ENCODE assay signal across 16 cellular contexts in the genomic region with DNA sequence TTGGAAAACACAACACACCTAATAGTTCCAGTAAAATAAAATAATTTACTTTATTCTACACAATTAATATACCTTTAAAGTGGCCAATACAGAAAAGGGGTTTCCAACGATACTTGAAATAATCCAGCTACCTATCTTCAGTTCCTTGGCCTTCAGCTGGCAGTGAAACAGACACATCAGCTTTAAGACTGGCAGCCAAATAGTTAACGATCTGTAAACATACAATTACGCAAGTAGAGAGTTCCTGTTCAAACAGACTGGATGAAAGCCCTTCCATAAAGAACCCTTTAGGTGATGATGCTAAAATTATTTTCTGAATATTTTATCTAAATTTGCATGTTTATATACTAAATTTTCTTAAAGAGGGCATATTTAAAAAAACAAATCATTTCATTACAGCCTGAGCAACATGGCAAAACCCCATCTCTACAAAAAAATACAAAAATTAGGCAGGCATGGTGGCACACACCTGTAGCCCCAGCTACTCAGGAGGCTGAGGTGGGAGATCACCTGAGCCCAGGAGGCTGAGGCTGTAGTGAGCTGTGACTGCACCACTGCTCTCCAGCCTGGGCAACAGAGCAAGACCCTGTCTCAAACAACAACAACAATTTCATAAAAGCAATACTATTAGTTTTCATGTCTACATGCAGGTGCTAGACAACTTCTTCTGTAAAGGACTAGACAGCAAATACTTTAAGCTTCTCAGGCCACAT. TPM values are rescaled to one million over a fixed set of nuclear protein-coding genes. Genes with fewer than 3 reads are reported as not detected.
DNase-seq lines count a peak whose midpoint lies in the region; ATAC-seq and TF ChIP-seq lines count a peak whose summit lies in the region.
"Had no signal": no experiment of that assay in that cellular context is flagged by ENCODE, and none has a peak within 500 bp of the region (broad histone marks: within the 10 kb centered on the region; RNA-seq: fewer than 3 reads in every experiment).

No MANE protein-coding gene starts in this region.

- no peak overlapping the region for H3K4me3 ChIP-seq in LNCaP clone FGC (ENCODE audit: low read depth, low read length)
- no peak overlapping the region for H3K4me3 ChIP-seq in fibroblast of villous mesenchyme (ENCODE audit: low read depth, low read length)
- H3K4me3 ChIP-seq: BLaER1, ovary, PC-9, thoracic aorta had no signal

- DNase-seq in COR-L47 (lab: John Stamatoyannopoulos, UW) (peak; percentile 20), LNCaP clone FGC (ENCODE audit: low read depth) (peak; percentile 76), NCI-H510A treated with DMSO at 0.1 percent for 48 hours (lab: John Stamatoyannopoulos, UW) (peak; percentile 55), fibroblast of villous mesenchyme (ENCODE audit: low read depth) (peak; percentile 6), hepatic stellate cell (ENCODE audit: low spot score) (no peak), nephron progenitor cell (no peak)
- DNase-seq in activated effector memory CD4-positive, alpha-beta T cell treated with Interleukin-2 at 50 U/mL for 16 hours = no peak
- DNase-seq: foreskin fibroblast, NCI-H1930, ovary, PC-9, small intestine had no signal

- H3K27ac Mint-ChIP-seq in nephron progenitor cell = no peak overlapping the region

- no peaks in the 10 kb centered on the region for H3K9me3 Mint-ChIP-seq in nephron progenitor cell
- H3K9me3 Mint-ChIP-seq: central memory CD8-positive, alpha-beta T cell had no signal

- no peak overlapping the region for H3K4me3 Mint-ChIP-seq in nephron progenitor cell
- H3K4me3 Mint-ChIP-seq: central memory CD8-positive, alpha-beta T cell had no signal

- TF ChIP-seq CTCF in LNCaP clone FGC (IDR thresholded peaks at IDR 0.05; ENCODE audit: control insufficient read depth, extremely low read depth, insufficient read depth) (no peak), fibroblast of villous mesenchyme (IDR thresholded peaks at IDR 0.05; ENCODE audit: insufficient read depth, low read depth, low read length) (no peak), nephron progenitor cell (IDR thresholded peaks at IDR 0.05) (no peak)

- H3K27me3 Mint-ChIP-seq in nephron progenitor cell (ENCODE audit: low read depth, poor library complexity) = no peaks in the 10 kb centered on the region
- H3K27me3 Mint-ChIP-seq: central memory CD8-positive, alpha-beta T cell had no signal

- no peaks in the 10 kb centered on the region for H3K4me1 Mint-ChIP-seq in nephron progenitor cell

- no peak for ATAC-seq in GM18858 (IDR thresholded peaks at IDR 0.05; ENCODE audit: unreplicated experiment)

- peaks cover 13% of the 10 kb centered on the region for H3K36me3 Mint-ChIP-seq in nephron progenitor cell (ENCODE audit: low read depth)

RNA-seq across cellular contexts. Expression of gene DYNC1LI1, which starts 12.9 kb away (rescaled TPM):
- total RNA-seq in fibroblast of villous mesenchyme = 32.2 and 50.1 TPM in 2 replicates

RNA-seq across cellular contexts. Expression of gene CMTM6, which starts 55.1 kb away (rescaled TPM):
- total RNA-seq in fibroblast of villous mesenchyme = 72.8 and 119 TPM in 2 replicates

Comparison
In these comparisons a context has a peak if more than half of its experiments do, and no peak if none do; other contexts are left out.
1. DNase-seq: peak in COR-L47 (single experiment), LNCaP clone FGC (single experiment), NCI-H510A treated with DMSO at 0.1 percent for 48 hours (single experiment) and fibroblast of villous mesenchyme (single experiment); none in activated effector memory CD4-positive, alpha-beta T cell treated with Interleukin-2 at 50 U/mL for 16 hours (single experiment), hepatic stellate cell (single experiment) and nephron progenitor cell (single experiment).